In genomic region chr7:78499283-78499682, GRCh38 we compare ENCODE assay signal across 20 cellular contexts.
"Had no signal": no experiment of that assay in that cellular context is flagged by ENCODE, and none has a peak within 500 bp of the region (broad histone marks: within the 10 kb centered on the region; RNA-seq: fewer than 3 reads in every experiment).

No MANE protein-coding gene starts in this region.

- H3K27me3 Mint-ChIP-seq: activated CD8-positive, alpha-beta memory T cell treated with anti-CD3 and anti-CD28 coated beads, Interleukin-2, amount 10 ng/mL, durations not matched to agents 7 days and 5 days; activated naive CD8-positive, alpha-beta T cell treated with anti-CD3 and anti-CD28 coated beads for 36 hours; activated T-cell treated with anti-CD3 and anti-CD28 coated beads, Interleukin-2, amount 50 U/mL, for 24 hours; effector memory CD8-positive, alpha-beta T cell; natural killer cell treated with Interleukin-12 subunit alpha and Interleukin-12 subunit beta and Interleukin-15 and Interleukin-18, amount 100 ng/mL, for 72 hours; T-helper 17 cell had no signal

- H3K9me3 Mint-ChIP-seq: activated T-cell treated with anti-CD3 and anti-CD28 coated beads, Interleukin-2, amount 50 U/mL, for 24 hours had no signal

- H3K36me3 Mint-ChIP-seq: activated CD8-positive, alpha-beta memory T cell treated with anti-CD3 and anti-CD28 coated beads, Interleukin-2, amount 10 ng/mL, durations not matched to agents 7 days and 5 days; activated naive CD8-positive, alpha-beta T cell treated with anti-CD3 and anti-CD28 coated beads for 36 hours; immature natural killer cell; natural killer cell treated with Interleukin-12 subunit alpha and Interleukin-12 subunit beta and Interleukin-15 and Interleukin-18, amount 100 ng/mL, for 72 hours; stimulated activated naive B cell treated with anti-CD40 and anti-IgM and Interleukin-4, amounts not matched to agents 10 μg/mL and 1 μg/mL and 100 μg/mL, for 72 hours had no signal

- H3K9me3 ChIP-seq: mucosa of descending colon, prostate gland, right lobe of liver, tibial nerve had no signal

- H3K27ac ChIP-seq: coronary artery, prostate gland, right lobe of liver, tibial nerve had no signal

- H3K4me3 ChIP-seq: coronary artery, mucosa of descending colon, prostate gland, right lobe of liver, tibial nerve had no signal

- H3K4me1 Mint-ChIP-seq: activated CD8-positive, alpha-beta memory T cell treated with anti-CD3 and anti-CD28 coated beads, Interleukin-2, amount 10 ng/mL, durations not matched to agents 7 days and 5 days; activated naive CD8-positive, alpha-beta T cell treated with anti-CD3 and anti-CD28 coated beads for 36 hours; immature natural killer cell; stimulated activated naive B cell treated with anti-CD40 and anti-IgM and Interleukin-4, amounts not matched to agents 10 μg/mL and 1 μg/mL and 100 μg/mL, for 72 hours; T-helper 17 cell had no signal

- H3K36me3 ChIP-seq: prostate gland, right lobe of liver, tibial nerve had no signal

- FAIRE-seq: TTC549 had no signal

- ATAC-seq: activated CD8-positive, alpha-beta memory T cell treated with anti-CD3 and anti-CD28 coated beads, Interleukin-2, amount 10 ng/mL, durations not matched to agents 7 days and 5 days; effector memory CD8-positive, alpha-beta T cell; mucosa of descending colon; natural killer cell treated with Interleukin-12 subunit alpha and Interleukin-12 subunit beta and Interleukin-15 and Interleukin-18, amount 100 ng/mL, for 72 hours; right lobe of liver; stimulated activated naive B cell treated with anti-CD40 and anti-IgM and Interleukin-4, amounts not matched to agents 10 μg/mL and 1 μg/mL and 100 μg/mL, for 72 hours; T-helper 17 cell had no signal

- DNase-seq: activated CD8-positive, alpha-beta memory T cell treated with anti-CD3 and anti-CD28 coated beads, Interleukin-2, amount 10 ng/mL, durations not matched to agents 7 days and 5 days; activated effector memory CD4-positive, alpha-beta T cell treated with Interleukin-2 at 50 U/mL for 16 hours; activated naive CD8-positive, alpha-beta T cell treated with anti-CD3 and anti-CD28 coated beads for 36 hours; activated T-cell treated with anti-CD3 and anti-CD28 coated beads, Interleukin-2, amount 50 U/mL, for 24 hours; caudate nucleus; effector memory CD8-positive, alpha-beta T cell; glutamatergic neuron; immature natural killer cell; mammary epithelial cell; mucosa of descending colon; occipital lobe; right lobe of liver; stimulated activated CD4-positive, alpha-beta T cell treated with anti-CD3 and anti-CD28 coated beads, Interleukin-2, amount 100 ng/mL, for 24 hours; stimulated activated naive B cell treated with anti-CD40 and anti-IgM and Interleukin-4, amounts not matched to agents 10 μg/mL and 1 μg/mL and 100 μg/mL, for 72 hours; T-helper 17 cell had no signal

- H3K27ac Mint-ChIP-seq: activated CD8-positive, alpha-beta memory T cell treated with anti-CD3 and anti-CD28 coated beads, Interleukin-2, amount 10 ng/mL, durations not matched to agents 7 days and 5 days; activated naive CD8-positive, alpha-beta T cell treated with anti-CD3 and anti-CD28 coated beads for 36 hours; activated T-cell treated with anti-CD3 and anti-CD28 coated beads, Interleukin-2, amount 50 U/mL, for 24 hours; effector memory CD8-positive, alpha-beta T cell; immature natural killer cell; natural killer cell treated with Interleukin-12 subunit alpha and Interleukin-12 subunit beta and Interleukin-15 and Interleukin-18, amount 100 ng/mL, for 72 hours; stimulated activated naive B cell treated with anti-CD40 and anti-IgM and Interleukin-4, amounts not matched to agents 10 μg/mL and 1 μg/mL and 100 μg/mL, for 72 hours; T-helper 17 cell had no signal

- H3K4me3 Mint-ChIP-seq: activated CD8-positive, alpha-beta memory T cell treated with anti-CD3 and anti-CD28 coated beads, Interleukin-2, amount 10 ng/mL, durations not matched to agents 7 days and 5 days; activated naive CD8-positive, alpha-beta T cell treated with anti-CD3 and anti-CD28 coated beads for 36 hours; activated T-cell treated with anti-CD3 and anti-CD28 coated beads, Interleukin-2, amount 50 U/mL, for 24 hours; effector memory CD8-positive, alpha-beta T cell; immature natural killer cell; natural killer cell treated with Interleukin-12 subunit alpha and Interleukin-12 subunit beta and Interleukin-15 and Interleukin-18, amount 100 ng/mL, for 72 hours; stimulated activated naive B cell treated with anti-CD40 and anti-IgM and Interleukin-4, amounts not matched to agents 10 μg/mL and 1 μg/mL and 100 μg/mL, for 72 hours; T-helper 17 cell had no signal

- H3K4me1 ChIP-seq: prostate gland, right lobe of liver, tibial nerve had no signal

- H3K27me3 ChIP-seq: right lobe of liver, tibial nerve had no signal
